27 cellular contexts compared by ENCODE assay signal in the genomic region with DNA sequence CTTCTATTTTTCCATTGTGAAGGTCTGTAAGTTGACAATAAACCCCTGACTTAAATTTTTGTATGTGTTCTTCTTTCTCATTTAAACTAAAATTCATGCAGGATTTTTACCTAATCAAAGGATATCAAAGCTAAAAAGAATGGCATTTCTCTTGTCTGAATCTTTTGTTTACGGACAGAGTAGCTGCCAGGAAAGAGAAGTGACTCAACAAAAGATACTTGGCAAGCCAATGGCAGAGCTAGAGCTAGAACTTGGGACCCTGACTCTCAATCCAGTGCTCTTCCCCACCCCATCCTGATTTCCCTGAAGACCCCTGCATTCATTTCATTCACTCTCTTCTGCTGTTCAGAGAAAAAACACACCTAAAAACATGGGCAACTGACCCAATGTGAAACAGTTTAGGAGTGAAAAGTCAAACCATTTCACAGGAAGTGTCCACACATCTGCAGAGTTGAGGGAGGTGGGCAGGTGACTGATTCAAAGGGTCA. TPM values are rescaled to one million over a fixed set of nuclear protein-coding genes. Genes with fewer than 3 reads are reported as not detected.
DNase-seq lines count a peak whose midpoint lies in the region; ATAC-seq and TF ChIP-seq lines count a peak whose summit lies in the region.
"Had no signal": no experiment of that assay in that cellular context is flagged by ENCODE, and none has a peak within 500 bp of the region (broad histone marks: within the 10 kb centered on the region; RNA-seq: fewer than 3 reads in every experiment).

No MANE protein-coding gene starts in this region.

- intact Hi-C loops in esophagus muscularis mucosa (cut with DNase I), result no loop called here

- no peaks in the 10 kb centered on the region for H3K79me2 ChIP-seq in osteoblast (ENCODE audit: insufficient read depth, low read length)

- no peak for TF ChIP-seq EP300 in esophagus muscularis mucosa (IDR thresholded peaks at IDR 0.05)

- H3K4me2 ChIP-seq in osteoblast (ENCODE audit: insufficient read depth, low read length), result peak overlapping the region; percentile 8
- H3K4me2 ChIP-seq: BLaER1 had no signal

- 62% methylated on average over 1 of the region's 1 CpG for WGBS in esophagus muscularis mucosa

- TF ChIP-seq CTCF in VCaP (conservative IDR thresholded peaks at IDR 0.05) (no peak), esophagus muscularis mucosa (IDR thresholded peaks at IDR 0.05) (no peak), osteoblast (IDR thresholded peaks at IDR 0.05; ENCODE audit: extremely low read depth, low read depth, low read length) (no peak)

- H3K27ac ChIP-seq in VCaP, result peak overlapping the region; percentile 44; the same call in 1 of the 2 replicates
- H3K27ac ChIP-seq in esophagus muscularis mucosa (replicated peaks in 1 of 4), result peak overlapping the region; percentile 52 to 91 (median 90)
- no peak overlapping the region for H3K27ac ChIP-seq in osteoblast (ENCODE audit: low read depth, low read length)
- H3K27ac ChIP-seq: BLaER1, colonic mucosa, ovary, SJSA1 had no signal

- H3K27me3 ChIP-seq in esophagus muscularis mucosa (no peaks in the 10 kb centered on the region), osteoblast (ENCODE audit: insufficient read depth, low read length) (no peaks in the 10 kb centered on the region)
- H3K27me3 ChIP-seq: BLaER1, colonic mucosa, heart left ventricle, ovary, SJSA1 had no signal

- H3K9me3 ChIP-seq in esophagus muscularis mucosa, result no peaks in the 10 kb centered on the region
- no peaks in the 10 kb centered on the region for H3K9me3 ChIP-seq in osteoblast (ENCODE audit: low read depth, low read length)
- H3K9me3 ChIP-seq: BLaER1, colonic mucosa, heart left ventricle, ovary, SJSA1 had no signal

- H2AFZ ChIP-seq in osteoblast (ENCODE audit: low read length), result no peak overlapping the region

- H3K4me3 ChIP-seq in esophagus muscularis mucosa, result no peak overlapping the region
- H3K4me3 ChIP-seq in osteoblast (ENCODE audit: insufficient read depth, low read length), result no peak overlapping the region
- H3K4me3 ChIP-seq: BLaER1, colonic mucosa, heart left ventricle, ovary, SJSA1 had no signal

- TF ChIP-seq POLR2A in esophagus muscularis mucosa (IDR thresholded peaks at IDR 0.05; ENCODE audit: low read depth), result no peak

- peaks cover 0 to 85% (median 70%) of the 10 kb centered on the region in 4 donors for H3K36me3 ChIP-seq in esophagus muscularis mucosa
- no peaks in the 10 kb centered on the region for H3K36me3 ChIP-seq in osteoblast (ENCODE audit: insufficient read depth, low read length)
- H3K36me3 ChIP-seq: colonic mucosa, ovary, SJSA1 had no signal

- H4K20me1 ChIP-seq in osteoblast (ENCODE audit: insufficient read depth, low read length), result no peaks in the 10 kb centered on the region

- H3K4me1 ChIP-seq in esophagus muscularis mucosa, result peaks cover 88 to 98% (median 96%) of the 10 kb centered on the region in 4 donors
- peaks cover 24% of the 10 kb centered on the region for H3K4me1 ChIP-seq in osteoblast (ENCODE audit: insufficient read depth, low read length)
- H3K4me1 ChIP-seq: BLaER1, colonic mucosa had no signal

- DNase-seq in EH (ENCODE audit: low read depth), result peak; percentile 21
- DNase-seq in esophagus muscularis mucosa (ENCODE audit: extremely low spot score), result no peak
- DNase-seq in osteoblast (ENCODE audit: insufficient read length, low spot score, missing footprints), result no peak
- no peak for DNase-seq in GM03348 (ENCODE audit: low spot score)
- DNase-seq in MV-4-11 (lab: John Stamatoyannopoulos, UW), result no peak
- DNase-seq in Kasumi-1 (lab: John Stamatoyannopoulos, UW), result no peak
- DNase-seq: activated CD4-positive, alpha-beta memory T cell treated with anti-CD3 and anti-CD28 coated beads for 36 hours; activated CD8-positive, alpha-beta memory T cell treated with anti-CD3 and anti-CD28 coated beads, Interleukin-2, amount 50 U/mL, for 4 hours; activated naive CD4-positive, alpha-beta T cell treated with anti-CD3 and anti-CD28 coated beads for 36 hours; colonic mucosa; DMS79 treated with DMSO at 0.1 percent for 48 hours; heart left ventricle; kidney glomerular epithelial cell; mammary epithelial cell; NCI-H1092; NCI-H1930; NCI-H2227 treated with DMSO at 0.1 percent for 48 hours; NCI-H748 treated with DMSO at 0.1 percent for 48 hours; nephron progenitor cell; ovary; retina; T-helper 1 cell had no signal

- no peak for ATAC-seq in GM18511 (IDR thresholded peaks at IDR 0.05; ENCODE audit: unreplicated experiment)
- ATAC-seq: activated CD4-positive, CD25-positive, alpha-beta regulatory T cell treated with anti-CD3 and anti-CD28 coated beads, Interleukin-2, amount 50 U/mL, for 24 hours; heart left ventricle had no signal

RNA-seq across cellular contexts. Expression of gene PDLIM1, which starts 40.2 kb away (rescaled TPM):
- total RNA-seq in esophagus muscularis mucosa (10 to 100 TPM; 40.7 to 86.8 (median 83.4) TPM), osteoblast (25.0 and 26.1 TPM in 2 replicates)
